In genomic region chr1:98045211-98046030, GRCh38 we compare ENCODE assay signal across 8 cellular contexts.
DNase-seq lines count a peak whose midpoint lies in the region; ATAC-seq and TF ChIP-seq lines count a peak whose summit lies in the region.

No MANE protein-coding gene starts in this region.

- H3K4me1 Mint-ChIP-seq in CD8-positive, alpha-beta memory T cell = peaks cover 25 to 39% (median 38%) of the 10 kb centered on the region in 3 donors

- H3K36me3 Mint-ChIP-seq in CD8-positive, alpha-beta memory T cell = no peaks in the 10 kb centered on the region

- no peak overlapping the region for H3K4me3 ChIP-seq in CD8-positive, alpha-beta memory T cell (ENCODE audit: low read length)
- H3K4me3 ChIP-seq in NT2/D1 (ENCODE audit: insufficient read length, low read depth) = peak overlapping the region; percentile 77
- H3K4me3 ChIP-seq in dorsolateral prefrontal cortex = peak overlapping the region; percentile 36 to 81 (median 66)

- peaks cover 46 to 74% of the 10 kb centered on the region in 2 donors for H3K27me3 Mint-ChIP-seq in CD8-positive, alpha-beta memory T cell

- ATAC-seq in GM21717 (IDR thresholded peaks at IDR 0.05; ENCODE audit: unreplicated experiment) (no peak), HG03565 (IDR thresholded peaks at IDR 0.05; ENCODE audit: unreplicated experiment) (no peak)

- peaks cover 0 to 5% (median 2%) of the 10 kb centered on the region in 5 donors for H3K9me3 Mint-ChIP-seq in CD8-positive, alpha-beta memory T cell

- H3K36me3 ChIP-seq in CD8-positive, alpha-beta memory T cell (ENCODE audit: insufficient read depth, low read length) = no peaks in the 10 kb centered on the region
- no peaks in the 10 kb centered on the region for H3K36me3 ChIP-seq in NT2/D1 (ENCODE audit: insufficient read depth, insufficient read length, low read length)

- peak overlapping the region; percentile 75 for H3K9ac ChIP-seq in NT2/D1 (ENCODE audit: insufficient read length, low read depth)

- no peak overlapping the region for H3K27ac ChIP-seq in CD8-positive, alpha-beta memory T cell (ENCODE audit: low read depth, low read length)
- H3K27ac ChIP-seq in dorsolateral prefrontal cortex = peak overlapping the region in 51 of 59 donors; percentile 16 to 89 (median 69)

- peak overlapping the region; percentile 49 to 88 (median 72) for H3K4me3 Mint-ChIP-seq in CD8-positive, alpha-beta memory T cell

- TF ChIP-seq CTCF in dorsolateral prefrontal cortex (IDR thresholded peaks at IDR 0.05 in 54 of 56, conservative IDR thresholded peaks at IDR 0.05 in 2 of 56; ENCODE audit: low read depth in 1 of 56, partially characterized antibody in 56 of 56) = no peak
- no peak for TF ChIP-seq CTCF in GM13977 (IDR thresholded peaks at IDR 0.05; ENCODE audit: extremely low read depth, insufficient read depth, missing control alignments)

- CTCF ChIA-PET in CD8-positive, alpha-beta memory T cell (lab: Charles Lee) = interaction anchor here (1.5 kb wide), 1 partner anchor 8 kb away, joined by 5 read pairs; no protein-coding TSS in a partner anchor

- H3K27me3 ChIP-seq in CD8-positive, alpha-beta memory T cell (ENCODE audit: insufficient read depth, low read length, poor library complexity, severe bottlenecking) = peaks cover 51% of the 10 kb centered on the region
- H3K27me3 ChIP-seq in NT2/D1 (ENCODE audit: insufficient read depth, insufficient read length) (peaks cover 66% of the 10 kb centered on the region), dorsolateral prefrontal cortex (peaks cover 0 to 52% (median 6%) of the 10 kb centered on the region in 45 donors)

- H3K9me3 ChIP-seq in CD8-positive, alpha-beta memory T cell (ENCODE audit: low read length) = no peaks in the 10 kb centered on the region
- no peaks in the 10 kb centered on the region for H3K9me3 ChIP-seq in NT2/D1 (ENCODE audit: insufficient read depth, low read length)

- no peak overlapping the region for H3K27ac Mint-ChIP-seq in CD8-positive, alpha-beta memory T cell

- POLR2A ChIA-PET in CD8-positive, alpha-beta memory T cell (lab: Charles Lee) = no interaction called here

- H3K4me1 ChIP-seq in CD8-positive, alpha-beta memory T cell (ENCODE audit: insufficient read depth, low read length) = peaks cover 19% of the 10 kb centered on the region
- no peaks in the 10 kb centered on the region for H3K4me1 ChIP-seq in NT2/D1 (ENCODE audit: insufficient read depth, insufficient read length)

- DNase-seq in CD8-positive, alpha-beta memory T cell = no peak
- DNase-seq in NT2/D1 (ENCODE audit: low read depth, low spot score) (no peak), dorsolateral prefrontal cortex (peak in 6 of 10 donors; percentile 43 to 53 (median 46)), mesenteric fat pad (ENCODE audit: low spot score) (peak; percentile 81), medulla oblongata (ENCODE audit: extremely low spot score) (no peak), GM13977 (ENCODE audit: low spot score) (no peak)

- intact Hi-C loops in dorsolateral prefrontal cortex (cut with DNase I) = loop anchor here in 1 of 2 donors (5.0 kb wide), 3 partner anchors 43 to 1078 kb away; partner anchors contain the start of gene DPYD

- in situ Hi-C loops in GM13977 (cut with MboI; ENCODE audit: low pct_unique_long_range_greater_than_20kb, low sequenced_read_pairs, unreplicated experiment) = no loop called here

Comparison
In these comparisons a context has a peak if more than half of its experiments do, and no peak if none do; other contexts are left out.
1. DNase-seq: peak in dorsolateral prefrontal cortex (6 of 10) and mesenteric fat pad (single experiment); none in CD8-positive, alpha-beta memory T cell (0 of 5), NT2/D1 (single experiment), medulla oblongata (single experiment) and GM13977 (single experiment).